Comparison of ENCODE assay signal across 24 cellular contexts in genomic region chr2:229265727-229266126, GRCh38. TPM values are rescaled to one million over a fixed set of nuclear protein-coding genes. Genes with fewer than 3 reads are reported as not detected.
A peak's percentile ranks its signal among the peaks of the same experiment; 100 is the strongest.
DNase-seq lines count a peak whose midpoint lies in the region; ATAC-seq and TF ChIP-seq lines count a peak whose summit lies in the region.
"Had no signal": no experiment of that assay in that cellular context is flagged by ENCODE, and none has a peak within 500 bp of the region (broad histone marks: within the 10 kb centered on the region; RNA-seq: fewer than 3 reads in every experiment).

No MANE protein-coding gene starts in this region.

- no peak overlapping the region for H2BK12ac ChIP-seq in trophoblast cell (ENCODE audit: low read length)

- no peaks in the 10 kb centered on the region for H3K27me3 ChIP-seq in breast epithelium
- H3K27me3 ChIP-seq in trophoblast cell (ENCODE audit: insufficient read depth, low read length), result no peaks in the 10 kb centered on the region
- H3K27me3 ChIP-seq in aorta (ENCODE audit: control insufficient read depth in 1 of 2, insufficient read depth in 2 of 2, low read length in 1 of 2), result no peaks in the 10 kb centered on the region
- no peaks in the 10 kb centered on the region for H3K27me3 ChIP-seq in Peyer's patch
- H3K27me3 ChIP-seq: transverse colon had no signal

- H3K27me3 Mint-ChIP-seq in MCF 10A (ENCODE audit: insufficient read depth, unreplicated experiment), result no peaks in the 10 kb centered on the region

- no peak overlapping the region for H3K14ac ChIP-seq in trophoblast cell (ENCODE audit: low read length)

- POLR2A ChIA-PET in MCF 10A (lab: Yijun Ruan, JAX), result interaction anchor here (0.7 to 1.1 kb wide), 2 partner anchors 96 to 180 kb away, joined by 3 to 5 read pairs; no protein-coding TSS in a partner anchor

- no peak overlapping the region for H4K91ac ChIP-seq in trophoblast cell (ENCODE audit: low read depth, low read length)

- no peak overlapping the region for H3K27ac Mint-ChIP-seq in MCF 10A (ENCODE audit: low read depth, unreplicated experiment)
- H3K27ac Mint-ChIP-seq: activated CD4-positive, alpha-beta memory T cell treated with anti-CD3 and anti-CD28 coated beads, Interleukin-2, amount 10 ng/mL, durations not matched to agents 7 days and 5 days; activated T-helper 1 cell treated with anti-CD3 and anti-CD28 coated beads, Interleukin-12 subunit alpha, Interleukin-12 subunit beta, Interleukin-2, Interleukin-4 antibody, amounts not matched to agents 30 ng/mL and 10 ng/mL and 1 ng/mL, durations not matched to agents 14 hours and 24 hours and 36 hours; H9; nephron had no signal

- H4K12ac ChIP-seq in trophoblast cell (ENCODE audit: low read depth, low read length), result no peak overlapping the region

- intact Hi-C loops in MCF 10A (cut with micrococcal nuclease), result no loop called here
- intact Hi-C loops in breast epithelium (cut with DNase I; ENCODE audit: low total_unique reads), result no loop called here
- intact Hi-C loops in left ventricle myocardium superior (cut with micrococcal nuclease), result no loop called here
- intact Hi-C loops in aorta (cut with DNase I), result loop anchor here (5.0 to 10.0 kb wide), 2 partner anchors 103 to 1381 kb away; no protein-coding TSS in a partner anchor

- H3K27ac ChIP-seq in breast epithelium, result no peak overlapping the region
- peak overlapping the region; percentile 36 for H3K27ac ChIP-seq in trophoblast cell (ENCODE audit: low read depth, low read length)
- H3K27ac ChIP-seq in aorta (ENCODE audit: low read depth in 1 of 2, low read length in 2 of 2), result peak overlapping the region; percentile 2 to 60
- H3K27ac ChIP-seq in Peyer's patch, result peak overlapping the region in 1 of 4 donors; percentile 3
- H3K27ac ChIP-seq: 22Rv1 had no signal

- H3K4me3 Mint-ChIP-seq in MCF 10A (ENCODE audit: unreplicated experiment), result peak overlapping the region; percentile 6
- H3K4me3 Mint-ChIP-seq: activated CD4-positive, alpha-beta memory T cell treated with anti-CD3 and anti-CD28 coated beads, Interleukin-2, amount 10 ng/mL, durations not matched to agents 7 days and 5 days; activated T-helper 1 cell treated with anti-CD3 and anti-CD28 coated beads, Interleukin-12 subunit alpha, Interleukin-12 subunit beta, Interleukin-2, Interleukin-4 antibody, amounts not matched to agents 30 ng/mL and 10 ng/mL and 1 ng/mL, durations not matched to agents 14 hours and 24 hours and 36 hours; H9; nephron had no signal

- H3K79me1 ChIP-seq in trophoblast cell (ENCODE audit: low read length), result peaks cover 3% of the 10 kb centered on the region

- H3K9me3 ChIP-seq in breast epithelium (peaks cover 9 to 14% of the 10 kb centered on the region in 2 donors), trophoblast cell (ENCODE audit: insufficient read depth, low read depth, low read length) (peaks cover 2% of the 10 kb centered on the region), aorta (ENCODE audit: control insufficient read depth, low read length) (no peaks in the 10 kb centered on the region), Peyer's patch (no peaks in the 10 kb centered on the region)

- H2AFZ ChIP-seq in trophoblast cell (ENCODE audit: insufficient read depth, low read length, poor library complexity), result no peak overlapping the region

- no peak overlapping the region for H3K4me3 ChIP-seq in breast epithelium
- no peak overlapping the region for H3K4me3 ChIP-seq in trophoblast cell (ENCODE audit: low read depth, low read length)
- peak overlapping the region in 1 of 2 donors; percentile 0 for H3K4me3 ChIP-seq in aorta (ENCODE audit: low read length in 2 of 2)
- peak overlapping the region in 1 of 4 donors; percentile 12 for H3K4me3 ChIP-seq in Peyer's patch
- H3K4me3 ChIP-seq: heart right ventricle, transverse colon had no signal

- no peak for DNase-seq in MCF 10A (ENCODE audit: unreplicated experiment)
- DNase-seq in breast epithelium (ENCODE audit: low spot score in 2 of 2), result no peak
- DNase-seq in left ventricle myocardium superior, result no peak
- no peak for DNase-seq in trophoblast cell
- DNase-seq in aorta, result no peak
- no peak for DNase-seq in DMS153 treated with DMSO at 0.1 percent for 48 hours (lab: John Stamatoyannopoulos, UW; ENCODE audit: unreplicated experiment)
- DNase-seq in erythroblast (lab: John Stamatoyannopoulos, UW), result no peak
- no peak for DNase-seq in Peyer's patch
- DNase-seq: activated CD4-positive, alpha-beta memory T cell treated with anti-CD3 and anti-CD28 coated beads, Interleukin-2, amount 10 ng/mL, durations not matched to agents 7 days and 5 days; activated CD4-positive, alpha-beta T cell treated with anti-CD3 and anti-CD28 coated beads for 1 hour; activated CD8-positive, alpha-beta memory T cell treated with anti-CD3 and anti-CD28 coated beads, Interleukin-2, amount 50 U/mL, for 48 hours; activated naive CD4-positive, alpha-beta T cell treated with Interleukin-2 at 50 U/mL for 16 hours; amygdala; C1 segment of cervical spinal cord; H9; heart right ventricle; mammary epithelial cell; NCI-H1417 treated with DMSO at 0.1 percent for 48 hours; NCI-H2081; stimulated activated CD4-positive, alpha-beta T cell treated with anti-CD3 and anti-CD28 coated beads, Interleukin-2, amount 100 ng/mL, for 24 hours; transverse colon had no signal

- peaks cover 40% of the 10 kb centered on the region for H3K4me1 Mint-ChIP-seq in MCF 10A (ENCODE audit: insufficient read depth, unreplicated experiment)
- H3K4me1 Mint-ChIP-seq: activated CD4-positive, alpha-beta memory T cell treated with anti-CD3 and anti-CD28 coated beads, Interleukin-2, amount 10 ng/mL, durations not matched to agents 7 days and 5 days had no signal

- no peak overlapping the region for H3K18ac ChIP-seq in trophoblast cell (ENCODE audit: low read length)

- no peak overlapping the region for H2BK120ac ChIP-seq in trophoblast cell (ENCODE audit: insufficient read depth, low read length, poor library complexity)

- no CpG with 5 or more reads among the region's 4 CpGs for WGBS in trophoblast cell (ENCODE audit: extremely low coverage, insufficient coverage, insufficient read length)
- 22 to 31% methylated on average over 4 of the region's 4 CpGs for WGBS in aorta, 2 donors

- no peak for TF ChIP-seq CTCF in MCF 10A (IDR thresholded peaks at IDR 0.05; ENCODE audit: unreplicated experiment)
- TF ChIP-seq CTCF in breast epithelium (IDR thresholded peaks at IDR 0.05), result no peak
- no peak for TF ChIP-seq CTCF in Peyer's patch (IDR thresholded peaks at IDR 0.05)

- H3K9me3 Mint-ChIP-seq in MCF 10A (ENCODE audit: unreplicated experiment), result no peaks in the 10 kb centered on the region
- H3K9me3 Mint-ChIP-seq: activated T-helper 1 cell treated with anti-CD3 and anti-CD28 coated beads, Interleukin-12 subunit alpha, Interleukin-12 subunit beta, Interleukin-2, Interleukin-4 antibody, amounts not matched to agents 30 ng/mL and 10 ng/mL and 1 ng/mL, durations not matched to agents 14 hours and 24 hours and 36 hours; H9 had no signal

- no TSS peak for BruUV-seq in MCF 10A (replicated peaks; lab: Mats Ljungman, UMichigan)

- H3K36me3 ChIP-seq in breast epithelium, result no peaks in the 10 kb centered on the region
- no peaks in the 10 kb centered on the region for H3K36me3 ChIP-seq in trophoblast cell (ENCODE audit: control insufficient read depth in 1 of 2, insufficient read depth in 2 of 2, low read length in 2 of 2)
- peaks cover 6% of the 10 kb centered on the region in 2 donors for H3K36me3 ChIP-seq in aorta (ENCODE audit: control insufficient read depth in 1 of 2, insufficient read depth in 2 of 2, low read length in 1 of 2)
- peaks cover 0 to 7% (median 0%) of the 10 kb centered on the region in 3 donors for H3K36me3 ChIP-seq in Peyer's patch

- TF ChIP-seq POLR2A in breast epithelium (IDR thresholded peaks at IDR 0.05) (no peak), erythroblast (IDR thresholded peaks at IDR 0.05; ENCODE audit: low read length) (no peak), Peyer's patch (IDR thresholded peaks at IDR 0.05) (no peak)

- ATAC-seq in left ventricle myocardium superior (peak; percentile 63), aorta (ENCODE audit: low FRiP score) (no peak)

- H3K79me2 ChIP-seq in trophoblast cell (ENCODE audit: control insufficient read depth, insufficient read depth, low read length, poor library complexity), result no peaks in the 10 kb centered on the region

- peaks cover 58% of the 10 kb centered on the region for H3K36me3 Mint-ChIP-seq in MCF 10A (ENCODE audit: insufficient read depth, unreplicated experiment)

- H2AK5ac ChIP-seq in trophoblast cell (ENCODE audit: low read length), result no peak overlapping the region

- no peaks in the 10 kb centered on the region for H3K4me1 ChIP-seq in breast epithelium
- H3K4me1 ChIP-seq in trophoblast cell (ENCODE audit: control insufficient read depth in 1 of 2, insufficient read depth in 2 of 2, low read length in 2 of 2), result peaks cover 2 to 3% of the 10 kb centered on the region in 2 experiments
- peaks cover 5 to 32% of the 10 kb centered on the region in 2 donors for H3K4me1 ChIP-seq in aorta (ENCODE audit: control insufficient read depth in 1 of 2, insufficient read depth in 2 of 2, low read length in 2 of 2)
- peaks cover 0 to 5% (median 0%) of the 10 kb centered on the region in 4 donors for H3K4me1 ChIP-seq in Peyer's patch

- H3K9ac ChIP-seq in trophoblast cell (ENCODE audit: low read length), result no peak overlapping the region

- no peak overlapping the region for H3K4me2 ChIP-seq in trophoblast cell (ENCODE audit: low read length)

- no peak overlapping the region for H2BK5ac ChIP-seq in trophoblast cell (ENCODE audit: low read depth, low read length, poor library complexity)

- CTCF ChIA-PET in MCF 10A (lab: Yijun Ruan, JAX), result interaction anchor here (0.6 to 18.9 kb wide), 4 partner anchors 17 to 315 kb away, joined by 3 to 248 read pairs (median 4); no protein-coding TSS in a partner anchor

- H3K23ac ChIP-seq in trophoblast cell (ENCODE audit: low read length), result no peak overlapping the region

- no peak overlapping the region for H4K8ac ChIP-seq in trophoblast cell (ENCODE audit: low read depth, low read length)

- H3K4ac ChIP-seq in trophoblast cell (ENCODE audit: low read depth, low read length), result no peak overlapping the region

RNA-seq across cellular contexts. Expression of gene PID1, which starts 5.4 kb away (rescaled TPM):
- total RNA-seq in MCF 10A (2022) (123 and 211 TPM in 2 replicates), breast epithelium (10 to 100 TPM; 13.5 to 60.3 (median 42.0) TPM), left ventricle myocardium superior (8.0 TPM), aorta (10 to 100 TPM; 44.8 to 88.6 TPM), Peyer's patch (10 to 100 TPM; 15.0 to 64.4 (median 32.5) TPM)
- polyA plus RNA-seq in trophoblast cell (2013), result 50.0 and 53.6 TPM in 2 replicates
- 10 to 100 TPM; 66.5 to 67.2 TPM for polyA plus RNA-seq in aorta
- total RNA-seq: activated CD4-positive, alpha-beta memory T cell treated with anti-CD3 and anti-CD28 coated beads, Interleukin-2, amount 10 ng/mL, durations not matched to agents 7 days and 5 days; activated T-helper 1 cell treated with anti-CD3 and anti-CD28 coated beads, Interleukin-12 subunit alpha, Interleukin-12 subunit beta, Interleukin-2, Interleukin-4 antibody, amounts not matched to agents 30 ng/mL and 10 ng/mL and 1 ng/mL, durations not matched to agents 14 hours and 24 hours and 36 hours had no signal

Comparison
In these comparisons a context has a peak if more than half of its experiments do, and no peak if none do; other contexts are left out.
1. H3K27ac ChIP-seq: peak in trophoblast cell (single experiment) and aorta (2 of 2); none in breast epithelium (0 of 2).
2. intact Hi-C loops: an anchor here in aorta (5.0 to 10.0 kb wide); none called in MCF 10A, breast epithelium and left ventricle myocardium superior.